In genomic region chr21:41839387-41840000, GRCh38 we compare ENCODE assay signal across 16 cellular contexts.
"Had no signal": no experiment of that assay in that cellular context is flagged by ENCODE, and none has a peak within 500 bp of the region (broad histone marks: within the 10 kb centered on the region; RNA-seq: fewer than 3 reads in every experiment).

No MANE protein-coding gene starts in this region.

- H3K27ac ChIP-seq: esophagus squamous epithelium, foreskin keratinocyte, hepatocyte, left ventricle myocardium inferior, right atrium auricular region had no signal

- H3K27me3 ChIP-seq: esophagus squamous epithelium, foreskin keratinocyte, hepatocyte, right atrium auricular region had no signal

- H3K9me3 Mint-ChIP-seq: effector memory CD8-positive, alpha-beta T cell had no signal

- ATAC-seq: effector memory CD8-positive, alpha-beta T cell; foreskin keratinocyte; left cardiac atrium; naive thymus-derived CD4-positive, alpha-beta T cell had no signal

- H3K4me1 ChIP-seq: esophagus squamous epithelium, foreskin keratinocyte, left ventricle myocardium inferior had no signal

- H3K27ac Mint-ChIP-seq: effector memory CD8-positive, alpha-beta T cell; nephron progenitor cell had no signal

- DNase-seq: effector memory CD8-positive, alpha-beta T cell; esophagus squamous epithelium; foreskin keratinocyte; kidney; left cardiac atrium; left ventricle myocardium inferior; mesenchymal stem cell; naive thymus-derived CD4-positive, alpha-beta T cell; nephron progenitor cell; small intestine; stimulated activated CD4-positive, alpha-beta T cell treated with anti-CD3 and anti-CD28 coated beads, Interleukin-2, amount 100 ng/mL, for 48 hours; stimulated activated naive CD4-positive, alpha-beta T cell treated with Interleukin-2 at 50 U/mL for 16 hours; trophoblast cell had no signal

- H3K4me3 ChIP-seq: esophagus squamous epithelium, hepatocyte, left ventricle myocardium inferior, lung, right atrium auricular region had no signal
